In genomic region chrX:1466971-1467561, GRCh38 we compare ENCODE assay signal across 9 cellular contexts. TPM values are rescaled to one million over a fixed set of nuclear protein-coding genes. Genes with fewer than 3 reads are reported as not detected.
A peak's percentile ranks its signal among the peaks of the same experiment; 100 is the strongest.
DNase-seq lines count a peak whose midpoint lies in the region; ATAC-seq and TF ChIP-seq lines count a peak whose summit lies in the region.
"Had no signal": no experiment of that assay in that cellular context is flagged by ENCODE, and none has a peak within 500 bp of the region (broad histone marks: within the 10 kb centered on the region; RNA-seq: fewer than 3 reads in every experiment).

No MANE protein-coding gene starts in this region.

- no peak overlapping the region for H2AFZ ChIP-seq in PC-3 (ENCODE audit: low read length)

- no peaks in the 10 kb centered on the region for H3K9me2 ChIP-seq in PC-3 (replicated peaks; ENCODE audit: low read length)

- peak overlapping the region; percentile 39; the same call in 1 of the 2 replicates for H3K4me3 ChIP-seq in PC-3 (ENCODE audit: low read length)
- H3K4me3 ChIP-seq: pancreas had no signal

- no peaks in the 10 kb centered on the region for H3K9me3 ChIP-seq in PC-3 (ENCODE audit: low read length)
- H3K9me3 ChIP-seq: pancreas had no signal

- POLR2A ChIA-PET in PC-3 (lab: Charles Lee; ENCODE audit: unreplicated experiment), result no interaction called here

- H3K27ac ChIP-seq in PC-3 (ENCODE audit: low read length), result no peak overlapping the region
- H3K27ac ChIP-seq: pancreas had no signal

- DNase-seq in PC-3 (no peak), germinal center (ENCODE audit: low spot score) (peak; percentile 61), anterior cingulate cortex (lab: John Stamatoyannopoulos, UW) (no peak), amygdala (lab: John Stamatoyannopoulos, UW) (no peak), putamen (ENCODE audit: low spot score) (no peak), islet precursor cell (no peak)

- ATAC-seq in GM18520 (IDR thresholded peaks at IDR 0.05; ENCODE audit: unreplicated experiment) (peak; percentile 29), HG02610 (IDR thresholded peaks at IDR 0.05; ENCODE audit: unreplicated experiment) (peak; percentile 42), PC-3 (no peak)

- no peaks in the 10 kb centered on the region for H3F3A ChIP-seq in PC-3 (ENCODE audit: low read length, unreplicated experiment)

- BruUV-seq in PC-3 (replicated peaks; lab: Mats Ljungman, UMichigan), result no TSS peak

- peaks cover 7% of the 10 kb centered on the region; the same call in 1 of the 2 replicates for H3K4me1 ChIP-seq in PC-3 (ENCODE audit: insufficient read depth, low read length)
- H3K4me1 ChIP-seq: pancreas had no signal

- no peaks in the 10 kb centered on the region for H3K36me3 ChIP-seq in PC-3 (ENCODE audit: low read depth, low read length)
- H3K36me3 ChIP-seq: pancreas had no signal

- H3K4me2 ChIP-seq in PC-3 (ENCODE audit: low read length), result peak overlapping the region; percentile 58

- no peaks in the 10 kb centered on the region for H4K20me1 ChIP-seq in PC-3 (ENCODE audit: low read length)

- no peaks in the 10 kb centered on the region for H3K79me2 ChIP-seq in PC-3 (ENCODE audit: low read length)

- TF ChIP-seq CTCF in PC-3 (conservative IDR thresholded peaks at IDR 0.05; ENCODE audit: low read depth, low read length), result no peak

- intact Hi-C loops in PC-3 (cut with micrococcal nuclease), result no loop called here

- H3K27me3 ChIP-seq in PC-3 (ENCODE audit: low read length), result no peaks in the 10 kb centered on the region

- CTCF ChIA-PET in PC-3 (lab: Charles Lee), result no interaction called here

- no peak overlapping the region for H3K9ac ChIP-seq in PC-3 (ENCODE audit: low read length)

RNA-seq across cellular contexts. Expression of gene ASMTL, which starts 14.4 kb away (rescaled TPM):
- total RNA-seq in PC-3 (2014; rRNA removed), result 6.7 and 10.1 TPM in 2 replicates
